In genomic region chr11:129324533-129325175, GRCh38 we compare ENCODE assay signal across 1 cellular context.
TF ChIP-seq lines count a peak whose summit lies in the region.

No MANE protein-coding gene starts in this region.

TF ChIP-seq in HepG2, 621 proteins besides CTCF, POLR2A, EP300 and RAD21 (continued from another document and continues in another):
- no peak for TF ChIP-seq ZNF687 (CRISPR knock-in tag; IDR thresholded peaks at IDR 0.05)
- TF ChIP-seq ZNF605 (CRISPR knock-in tag; IDR thresholded peaks at IDR 0.05) = peak; percentile 81
- no peak for TF ChIP-seq LCORL (IDR thresholded peaks at IDR 0.05)
- TF ChIP-seq LCORL (CRISPR knock-in tag; IDR thresholded peaks at IDR 0.05) = peak; percentile 75; the same call in 1 of the 2 replicates
- no peak for TF ChIP-seq POLR2AphosphoS5 (IDR thresholded peaks at IDR 0.05; ENCODE audit: low read depth, low read length)
- peak; percentile 38; the same call in 1 of the 2 replicates for TF ChIP-seq TFAP4 (IDR thresholded peaks at IDR 0.05; ENCODE audit: borderline replicate concordance, low read depth)
- TF ChIP-seq CSRNP2 (CRISPR knock-in tag; conservative IDR thresholded peaks at IDR 0.05; ENCODE audit: low read depth) = no peak
- 0 out of 2 replicates have a peak, but pooled peaks have one; percentile 32 for TF ChIP-seq HOXA5 (CRISPR knock-in tag; IDR thresholded peaks at IDR 0.05)
- peak; percentile 26; the same call in 1 of the 2 replicates for TF ChIP-seq KDM6A (CRISPR knock-in tag; IDR thresholded peaks at IDR 0.05; ENCODE audit: low read depth)
- peak; percentile 73 for TF ChIP-seq PHF21A (CRISPR knock-in tag; IDR thresholded peaks at IDR 0.05)
- peak; percentile 88; the same call in 1 of the 2 replicates for TF ChIP-seq ZNF556 (CRISPR knock-in tag; IDR thresholded peaks at IDR 0.05; ENCODE audit: borderline replicate concordance)
- no peak for TF ChIP-seq RFX5 (IDR thresholded peaks at IDR 0.05; ENCODE audit: low read depth, low read length)
- peak; percentile 60; the same call in 1 of the 2 replicates for TF ChIP-seq MTA1 (CRISPR knock-in tag; IDR thresholded peaks at IDR 0.05; ENCODE audit: borderline replicate concordance)
- TF ChIP-seq YEATS4 (CRISPR knock-in tag; IDR thresholded peaks at IDR 0.05; ENCODE audit: borderline replicate concordance) = peak; percentile 35; the same call in 1 of the 2 replicates
- TF ChIP-seq HNRNPK (IDR thresholded peaks at IDR 0.05; ENCODE audit: low read depth, low read length, poor library complexity, severe bottlenecking) = no peak
- TF ChIP-seq ZMYM2 (CRISPR knock-in tag; IDR thresholded peaks at IDR 0.05) = 0 out of 2 replicates have a peak, but pooled peaks have one; percentile 58
- peak; percentile 42; the same call in 1 of the 2 replicates for TF ChIP-seq ZNF646 (CRISPR knock-in tag; IDR thresholded peaks at IDR 0.05)
- TF ChIP-seq ZNF746 (CRISPR knock-in tag; IDR thresholded peaks at IDR 0.05) = peak; percentile 30; the same call in 1 of the 2 replicates
- no peak for TF ChIP-seq MNT (IDR thresholded peaks at IDR 0.05)
- TF ChIP-seq FOXM1 (CRISPR knock-in tag; IDR thresholded peaks at IDR 0.05) = no peak
- peak; percentile 30; the same call in 1 of the 2 replicates for TF ChIP-seq PATZ1 (CRISPR knock-in tag; IDR thresholded peaks at IDR 0.05)
- TF ChIP-seq PRDM15 (CRISPR knock-in tag; IDR thresholded peaks at IDR 0.05) = 0 out of 2 replicates have a peak, but pooled peaks have one; percentile 36
- TF ChIP-seq IKZF1 (IDR thresholded peaks at IDR 0.05) = no peak
- no peak for TF ChIP-seq KDM1A (CRISPR knock-in tag; IDR thresholded peaks at IDR 0.05)
- TF ChIP-seq ETV5 (CRISPR knock-in tag; IDR thresholded peaks at IDR 0.05; ENCODE audit: borderline replicate concordance) = peak; percentile 26; the same call in 1 of the 2 replicates
